In the genomic region with DNA sequence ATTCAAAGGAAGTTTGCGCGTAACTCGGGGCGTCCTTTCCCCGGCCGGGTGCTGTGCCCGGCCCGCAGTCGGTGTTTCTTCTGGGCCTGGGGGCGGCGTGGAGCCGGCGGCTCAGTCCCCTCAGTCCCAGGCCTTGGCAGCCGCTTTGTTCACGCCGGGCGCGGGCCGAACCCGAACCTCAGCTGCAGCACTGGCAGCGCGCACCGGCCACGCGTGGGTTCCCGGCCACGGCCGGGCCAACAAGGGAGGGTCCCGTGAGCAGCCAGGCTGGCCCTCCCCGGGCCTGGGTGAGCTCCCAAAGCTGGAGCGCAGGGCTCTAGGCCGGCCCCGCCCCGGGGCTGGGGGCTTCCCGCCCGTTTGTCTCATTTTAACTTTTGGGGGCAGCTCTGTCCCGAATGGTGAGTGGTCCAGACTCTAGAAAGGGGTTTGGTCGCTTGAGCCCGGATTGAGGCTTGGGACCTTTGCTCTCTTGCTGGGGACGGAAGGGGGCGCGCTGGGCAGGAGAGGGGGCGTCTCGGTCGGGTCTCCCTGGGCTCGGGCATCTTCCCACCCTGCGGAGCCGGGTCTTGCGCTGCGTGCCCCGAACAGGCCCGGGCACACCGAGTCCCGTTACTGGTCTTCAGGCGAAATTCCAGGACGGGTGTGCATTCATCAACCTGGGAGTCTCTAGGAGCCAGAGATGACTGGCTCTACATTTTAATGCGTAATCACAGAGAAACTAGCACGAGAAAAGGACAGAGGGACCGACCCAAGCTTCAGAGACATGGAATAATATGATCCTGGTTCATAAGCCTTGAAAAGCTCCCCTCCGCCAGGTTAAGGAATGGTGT, we compare ENCODE assay signal across 8 cellular contexts.
DNase-seq lines count a peak whose midpoint lies in the region; ATAC-seq and TF ChIP-seq lines count a peak whose summit lies in the region.

No MANE protein-coding gene starts in this region.

- no peaks in the 10 kb centered on the region for H3K27me3 ChIP-seq in Peyer's patch
- peaks cover 3% of the 10 kb centered on the region in 2 donors for H3K27me3 ChIP-seq in duodenal mucosa (ENCODE audit: control insufficient read depth in 1 of 2, insufficient read depth in 2 of 2, low read length in 2 of 2)
- H3K27me3 ChIP-seq in lung (ENCODE audit: control insufficient read depth, insufficient read depth) = no peaks in the 10 kb centered on the region
- peaks cover 3% of the 10 kb centered on the region for H3K27me3 ChIP-seq in thymus (ENCODE audit: control insufficient read depth, insufficient read depth)

- H3K9me3 ChIP-seq in Peyer's patch = no peaks in the 10 kb centered on the region
- no peaks in the 10 kb centered on the region for H3K9me3 ChIP-seq in duodenal mucosa (ENCODE audit: control insufficient read depth in 1 of 2, low read length in 2 of 2)
- H3K9me3 ChIP-seq in lung (ENCODE audit: control insufficient read depth in 2 of 2, insufficient read depth in 1 of 2, low read length in 1 of 2) = no peaks in the 10 kb centered on the region
- H3K9me3 ChIP-seq in thymus (ENCODE audit: control insufficient read depth) = no peaks in the 10 kb centered on the region

- 9 to 11% methylated on average over 59 to 60 of the region's 60 CpGs for WGBS in lung, 2 donors
- 12% methylated on average over 60 of the region's 60 CpGs for WGBS in thymus

- peak overlapping the region; percentile 76 to 88 for H3K9ac ChIP-seq in duodenal mucosa (ENCODE audit: low read depth in 1 of 2, low read length in 2 of 2)

- TF ChIP-seq CTCF in Peyer's patch (IDR thresholded peaks at IDR 0.05) (no peak), lung (IDR thresholded peaks at IDR 0.05; ENCODE audit: control extremely low read depth, extremely low read depth) (no peak)

- H3K27ac ChIP-seq in Peyer's patch (peak overlapping the region; percentile 68 to 88 (median 82)), duodenal mucosa (ENCODE audit: low read depth, low read length) (peak overlapping the region; percentile 65), lung (ENCODE audit: low read depth in 1 of 2, low read length in 1 of 2) (peak overlapping the region; percentile 89 to 96), thymus (ENCODE audit: low read depth) (peak overlapping the region; percentile 64)

- H3K4me3 ChIP-seq in Peyer's patch (peak overlapping the region; percentile 47 to 77 (median 74)), duodenal mucosa (ENCODE audit: low read depth in 1 of 2, low read length in 2 of 2) (peak overlapping the region; percentile 82), lung (peak overlapping the region; percentile 68), thymus (ENCODE audit: low read length) (peak overlapping the region; percentile 79)

- ATAC-seq in GM19023 (IDR thresholded peaks at IDR 0.05; ENCODE audit: unreplicated experiment) = peak; percentile 5
- peak; percentile 8 for ATAC-seq in lung (ENCODE audit: insufficient read depth, low FRiP score)
- ATAC-seq in HG03520 (IDR thresholded peaks at IDR 0.05; ENCODE audit: unreplicated experiment) = no peak

- peak in 2 of 3 donors; percentile 50 to 56 for DNase-seq in Peyer's patch
- DNase-seq in lung (ENCODE audit: low spot score) = no peak
- no peak for DNase-seq in OCI-M2 (lab: John Stamatoyannopoulos, UW; ENCODE audit: unreplicated experiment)
- no peak for DNase-seq in central memory CD4-positive, alpha-beta T cell

- no peak for TF ChIP-seq POLR2A in Peyer's patch (IDR thresholded peaks at IDR 0.05)

- H3K36me3 ChIP-seq in Peyer's patch (no peaks in the 10 kb centered on the region), duodenal mucosa (ENCODE audit: control insufficient read depth in 1 of 2, insufficient read depth in 2 of 2, low read length in 2 of 2) (peaks cover 0 to 4% of the 10 kb centered on the region in 2 donors), lung (ENCODE audit: control insufficient read depth in 2 of 2, insufficient read depth in 2 of 2, low read length in 2 of 2) (no peaks in the 10 kb centered on the region), thymus (ENCODE audit: control insufficient read depth, insufficient read depth) (no peaks in the 10 kb centered on the region)

- H3K4me1 ChIP-seq in Peyer's patch = peaks cover 0 to 8% (median 0%) of the 10 kb centered on the region in 4 donors
- peaks cover 0 to 12% of the 10 kb centered on the region in 2 donors for H3K4me1 ChIP-seq in duodenal mucosa (ENCODE audit: control insufficient read depth in 1 of 2, insufficient read depth in 2 of 2, low read length in 2 of 2)
- H3K4me1 ChIP-seq in lung (ENCODE audit: control insufficient read depth in 2 of 2, insufficient read depth in 2 of 2, low read length in 2 of 2) = peaks cover 4 to 6% of the 10 kb centered on the region in 2 donors
- peaks cover 7% of the 10 kb centered on the region for H3K4me1 ChIP-seq in thymus (ENCODE audit: control insufficient read depth, insufficient read depth, low read length)

Comparison
In these comparisons a context has a peak if more than half of its experiments do, and no peak if none do; other contexts are left out.
1. DNase-seq: peak in Peyer's patch (2 of 3); none in lung (single experiment), OCI-M2 (single experiment) and central memory CD4-positive, alpha-beta T cell (single experiment).
2. Peak in every context shown above with its lines, with median percentiles within 50 percentile points of each other: H3K27ac ChIP-seq and H3K4me3 ChIP-seq.